In the genomic region with DNA sequence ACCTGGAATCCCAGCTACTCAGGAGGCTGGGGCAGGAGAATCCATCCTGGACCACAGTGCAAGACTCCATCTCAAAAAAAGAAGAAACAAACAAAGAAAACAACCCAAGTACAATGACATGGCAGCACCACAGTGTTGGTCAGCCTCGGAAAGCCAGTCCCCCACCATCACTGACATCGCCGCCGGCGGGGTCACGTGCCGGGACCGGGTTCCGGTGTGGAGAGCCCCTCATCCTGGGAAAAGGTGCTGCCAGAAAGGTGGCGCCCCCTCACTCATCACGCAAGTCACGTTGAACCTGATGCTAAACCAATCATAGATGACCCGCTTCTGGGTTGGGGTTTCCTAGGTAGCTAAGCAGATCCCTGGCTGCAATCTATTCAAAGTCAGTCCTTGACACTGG, we compare ENCODE assay signal across 1 cellular context.
TF ChIP-seq lines count a peak whose summit lies in the region.

No MANE protein-coding gene starts in this region.

TF ChIP-seq in HepG2, 621 proteins besides CTCF, POLR2A, EP300 and RAD21:
- TF ChIP-seq HMG20A (CRISPR knock-in tag; IDR thresholded peaks at IDR 0.05; ENCODE audit: borderline replicate concordance) (no peak), SRSF1 (optimal IDR thresholded peaks at IDR 0.05; ENCODE audit: low read depth, low read length) (no peak), ARID2 (CRISPR knock-in tag; IDR thresholded peaks at IDR 0.05; ENCODE audit: borderline replicate concordance) (no peak), PITX1 (CRISPR knock-in tag; IDR thresholded peaks at IDR 0.05) (no peak), CHD2 (IDR thresholded peaks at IDR 0.05; ENCODE audit: low read depth, low read length) (no peak), AGO2 (optimal IDR thresholded peaks at IDR 0.05; ENCODE audit: low read depth, low read length) (peak; percentile 20), SALL1 (CRISPR knock-in tag; IDR thresholded peaks at IDR 0.05) (no peak), AGO1 (IDR thresholded peaks at IDR 0.05; ENCODE audit: low read depth, low read length, poor library complexity, severe bottlenecking) (no peak)
